ENCODE assay signal across 1 cellular context in genomic region chrX:70424801-70425200, GRCh38.
TF ChIP-seq lines count a peak whose summit lies in the region.

No MANE protein-coding gene starts in this region.

TF ChIP-seq in H1, 55 proteins besides CTCF, POLR2A, EP300 and RAD21:
- no peak for TF ChIP-seq NRF1 (IDR thresholded peaks at IDR 0.05; ENCODE audit: low read depth, low read length)
- no peak for TF ChIP-seq NANOG (IDR thresholded peaks at IDR 0.05; ENCODE audit: insufficient read depth, low read depth, low read length, poor library complexity, severe bottlenecking)
- no peak for TF ChIP-seq POLR2AphosphoS5 (IDR thresholded peaks at IDR 0.05; ENCODE audit: low read depth, low read length)
- TF ChIP-seq ASH2L (IDR thresholded peaks at IDR 0.05; ENCODE audit: low read length) = no peak
- no peak for TF ChIP-seq SIX5 (IDR thresholded peaks at IDR 0.05; ENCODE audit: low read depth, low read length)
- TF ChIP-seq KDM1A (IDR thresholded peaks at IDR 0.05; ENCODE audit: borderline replicate concordance, low read length) = no peak
- TF ChIP-seq, protein P1, sequence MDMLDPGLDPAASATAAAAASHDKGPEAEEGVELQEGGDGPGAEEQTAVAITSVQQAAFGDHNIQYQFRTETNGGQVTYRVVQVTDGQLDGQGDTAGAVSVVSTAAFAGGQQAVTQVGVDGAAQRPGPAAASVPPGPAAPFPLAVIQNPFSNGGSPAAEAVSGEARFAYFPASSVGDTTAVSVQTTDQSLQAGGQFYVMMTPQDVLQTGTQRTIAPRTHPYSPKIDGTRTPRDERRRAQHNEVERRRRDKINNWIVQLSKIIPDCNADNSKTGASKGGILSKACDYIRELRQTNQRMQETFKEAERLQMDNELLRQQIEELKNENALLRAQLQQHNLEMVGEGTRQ (IDR thresholded peaks at IDR 0.05; ENCODE audit: low read length) = no peak
- TF ChIP-seq FOSL1 (IDR thresholded peaks at IDR 0.05; ENCODE audit: insufficient read depth, low read depth, low read length) = no peak
- TF ChIP-seq RNF2 (IDR thresholded peaks at IDR 0.05; ENCODE audit: borderline replicate concordance, low read depth, low read length, missing control alignments, poor library complexity, severe bottlenecking) = no peak
- TF ChIP-seq CEBPB (IDR thresholded peaks at IDR 0.05; ENCODE audit: low read depth, low read length) = no peak
- TF ChIP-seq, protein P2, sequence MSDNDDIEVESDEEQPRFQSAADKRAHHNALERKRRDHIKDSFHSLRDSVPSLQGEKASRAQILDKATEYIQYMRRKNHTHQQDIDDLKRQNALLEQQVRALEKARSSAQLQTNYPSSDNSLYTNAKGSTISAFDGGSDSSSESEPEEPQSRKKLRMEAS (IDR thresholded peaks at IDR 0.05) = no peak
- TF ChIP-seq, protein P3, sequence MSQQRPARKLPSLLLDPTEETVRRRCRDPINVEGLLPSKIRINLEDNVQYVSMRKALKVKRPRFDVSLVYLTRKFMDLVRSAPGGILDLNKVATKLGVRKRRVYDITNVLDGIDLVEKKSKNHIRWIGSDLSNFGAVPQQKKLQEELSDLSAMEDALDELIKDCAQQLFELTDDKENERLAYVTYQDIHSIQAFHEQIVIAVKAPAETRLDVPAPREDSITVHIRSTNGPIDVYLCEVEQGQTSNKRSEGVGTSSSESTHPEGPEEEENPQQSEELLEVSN (IDR thresholded peaks at IDR 0.05) = no peak
- no peak for TF ChIP-seq TEAD4 (IDR thresholded peaks at IDR 0.05; ENCODE audit: low read depth, low read length)
- no peak for TF ChIP-seq BRCA1 (IDR thresholded peaks at IDR 0.05; ENCODE audit: low read depth, low read length)
